ENCODE assay signal across 26 cellular contexts in the genomic region with DNA sequence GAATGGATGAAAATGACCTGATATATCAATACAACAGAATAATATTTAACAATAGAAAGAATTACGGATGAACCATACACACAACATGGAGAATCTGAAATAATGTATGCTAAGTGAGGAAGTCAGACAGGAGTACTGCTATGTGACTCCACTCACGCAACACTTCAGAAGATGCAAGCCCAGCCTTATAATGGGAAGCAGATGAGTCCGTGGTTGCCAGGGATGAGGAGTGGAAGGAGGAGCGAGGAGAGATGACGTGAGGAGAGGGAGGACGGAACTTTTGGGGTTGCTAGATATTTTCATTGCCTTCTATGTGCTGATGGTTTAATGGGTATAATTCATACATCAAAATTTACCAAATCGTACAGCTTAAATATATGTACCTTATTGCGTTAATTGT.
"Had no signal": no experiment of that assay in that cellular context is flagged by ENCODE, and none has a peak within 500 bp of the region (broad histone marks: within the 10 kb centered on the region; RNA-seq: fewer than 3 reads in every experiment).

No MANE protein-coding gene starts in this region.

- DNase-seq: activated CD4-positive, alpha-beta T cell treated with anti-CD3 and anti-CD28 coated beads, Interleukin-2, amount 50 U/mL, for 1 hour; activated CD4-positive, CD25-positive, alpha-beta regulatory T cell treated with anti-CD3 and anti-CD28 coated beads, Interleukin-2, amount 50 U/mL, for 72 hours; activated CD8-positive, alpha-beta memory T cell treated with anti-CD3 and anti-CD28 coated beads, Interleukin-2, amount 50 U/mL, for 4 hours; activated naive CD4-positive, alpha-beta T cell; activated T-cell treated with anti-CD3 and anti-CD28 coated beads, Interleukin-2, amount 50 U/mL, for 24 hours; adrenal gland; central memory CD4-positive, alpha-beta T cell; effector memory CD4-positive, alpha-beta T cell; foreskin melanocyte; glutamatergic neuron; immature natural killer cell; natural killer cell; ovary; stimulated activated CD4-positive, alpha-beta T cell treated with anti-CD3 and anti-CD28 coated beads, Interleukin-2, amount 100 ng/mL, for 48 hours; stimulated activated CD8-positive, alpha-beta memory T cell treated with anti-CD3 and anti-CD28 coated beads, Interleukin-4, amount 100 ng/mL, for 48 hours; stimulated activated naive CD4-positive, alpha-beta T cell; T-helper 17 cell; testis had no signal

- H3K4me1 ChIP-seq: prostate gland had no signal

- H3K36me3 ChIP-seq: adrenal gland, ascending aorta, esophagus muscularis mucosa, ovary, prostate gland, vagina had no signal

- ATAC-seq: activated T-helper 17 cell treated with anti-CD3 and anti-CD28 coated beads, Interleukin-2, amount 50 U/mL, for 72 hours; left lobe of liver; natural killer cell; T-helper 17 cell had no signal

- H3K27me3 ChIP-seq: adrenal gland, ascending aorta, esophagus muscularis mucosa, hepatocyte, ovary, testis, vagina had no signal

- H3K9me3 ChIP-seq: adrenal gland, ascending aorta, esophagus muscularis mucosa, ovary, prostate gland, testis, vagina had no signal

- H3K4me3 ChIP-seq: adrenal gland, ascending aorta, esophagus muscularis mucosa, hepatocyte, lung, ovary, prostate gland, testis, vagina had no signal

- H3K27ac ChIP-seq: adrenal gland, ascending aorta, esophagus muscularis mucosa, hepatocyte, ovary, prostate gland, testis, vagina had no signal
